In genomic region chr1:145858937-145859490, GRCh38 we compare ENCODE assay signal across 8 cellular contexts. TPM values are rescaled to one million over a fixed set of nuclear protein-coding genes. Genes with fewer than 3 reads are reported as not detected.
A peak's percentile ranks its signal among the peaks of the same experiment; 100 is the strongest.
DNase-seq lines count a peak whose midpoint lies in the region; ATAC-seq and TF ChIP-seq lines count a peak whose summit lies in the region.

PIAS3 (minus strand) TSS chr1:145859081; CDS start chr1:145858990, 91 bp downstream.

- peak within 1 kb of the TSS; percentile 94 for H3K27ac ChIP-seq in left ventricle myocardium inferior (replicated peaks)
- H3K27ac ChIP-seq in psoas muscle = peak within 1 kb of the TSS; percentile 88
- H3K27ac ChIP-seq in urinary bladder (ENCODE audit: low read depth) = peak within 1 kb of the TSS; percentile 94

- in situ Hi-C loops in GM13977 (cut with MboI; ENCODE audit: low pct_unique_long_range_greater_than_20kb, low sequenced_read_pairs, unreplicated experiment) = no loop called here

- H3K36me3 ChIP-seq in left ventricle myocardium inferior (peaks cover 29% of the 10 kb centered on the region), psoas muscle (ENCODE audit: insufficient read depth in 1 of 2, low read depth in 1 of 2) (peaks cover 5 to 32% of the 10 kb centered on the region in 2 donors), urinary bladder (ENCODE audit: insufficient read depth) (peaks cover 2% of the 10 kb centered on the region)

- ATAC-seq in HG02870 (IDR thresholded peaks at IDR 0.05; ENCODE audit: unreplicated experiment) (peak; percentile 84), psoas muscle (peak; percentile 92 to 95 (median 94))

- WGBS in psoas muscle, 3 donors = 0% methylated on average over 23 to 36 of the region's 36 CpGs
- under 1% methylated on average over 36 of the region's 36 CpGs for WGBS in urinary bladder

- H3K9me3 ChIP-seq in left ventricle myocardium inferior (replicated peaks) (no peaks in the 10 kb centered on the region), psoas muscle (no peaks in the 10 kb centered on the region)

- H3K4me3 ChIP-seq in left ventricle myocardium inferior (peak within 1 kb of the TSS; percentile 89), psoas muscle (peak within 1 kb of the TSS; percentile 81), urinary bladder (ENCODE audit: low read depth, low read length) (peak within 1 kb of the TSS; percentile 83)

- peaks cover 32% of the 10 kb centered on the region for H3K4me1 ChIP-seq in left ventricle myocardium inferior
- peaks cover 5% of the 10 kb centered on the region for H3K4me1 ChIP-seq in psoas muscle
- H3K4me1 ChIP-seq in urinary bladder (ENCODE audit: insufficient read depth) = peaks cover 1% of the 10 kb centered on the region

- TF ChIP-seq CTCF in GM13977 (IDR thresholded peaks at IDR 0.05; ENCODE audit: extremely low read depth, insufficient read depth, missing control alignments) (no peak), left ventricle myocardium inferior (IDR thresholded peaks at IDR 0.05; ENCODE audit: borderline replicate concordance) (no peak), psoas muscle (IDR thresholded peaks at IDR 0.05) (no peak)

- intact Hi-C loops in left ventricle myocardium inferior (cut with micrococcal nuclease) (loop anchor here (10.0 kb wide), 2 partner anchors 56 to 106 kb away; partner anchors contain the start of genes ANKRD34A, ITGA10, PEX11B and POLR3GL), psoas muscle (cut with DNase I) (loop anchor here in 1 of 2 donors (5.0 kb wide), 1 partner anchor 103 kb away; the partner anchor contains the start of genes ANKRD34A and POLR3GL)

- H3K27me3 ChIP-seq in left ventricle myocardium inferior (ENCODE audit: low read depth) (no peaks in the 10 kb centered on the region), psoas muscle (ENCODE audit: insufficient read depth in 3 of 3, low read length in 2 of 3) (no peaks in the 10 kb centered on the region)

- DNase-seq in GM13977 (ENCODE audit: low spot score) (peak; percentile 99), NCI-H146 treated with DMSO at 0.1 percent for 48 hours (lab: John Stamatoyannopoulos, UW; ENCODE audit: unreplicated experiment) (peak; percentile 77), T-helper 2 cell (peak; percentile 67 to 92 (median 76)), amygdala (lab: John Stamatoyannopoulos, UW) (peak; percentile 44 to 93 (median 86)), left ventricle myocardium inferior (peak; percentile 97), psoas muscle (peak; percentile 97 to 98)

RNA-seq across cellular contexts. Expression of gene PIAS3, which starts in this region (rescaled TPM):
- 14.6 TPM for total RNA-seq in left ventricle myocardium inferior
- 10 to 100 TPM in 3 of 4 donors, 1 to 10 TPM in 1; 9.7 to 18.2 (median 15.3) TPM for total RNA-seq in psoas muscle
- 10 to 100 TPM; 14.4 to 26.2 (median 19.1) TPM for polyA plus RNA-seq in psoas muscle
- 27.0 TPM for total RNA-seq in urinary bladder
- polyA plus RNA-seq in urinary bladder = 48.1 TPM

Comparison
In these comparisons a context has a peak if more than half of its experiments do, and no peak if none do; other contexts are left out.
1. Peak in every context shown above with its lines: DNase-seq, ATAC-seq, H3K4me3 ChIP-seq and H3K27ac ChIP-seq.